ENCODE assay signal across 1 cellular context in genomic region chr15:95449229-95449628, GRCh38.
TF ChIP-seq lines count a peak whose summit lies in the region.

No MANE protein-coding gene starts in this region.

TF ChIP-seq in SK-N-SH treated with all-trans-retinoic acid at 6 μM for 48 hours, 23 proteins besides CTCF, POLR2A, EP300 and RAD21 (continued from another document):
- TF ChIP-seq ZNF8 (CRISPR knock-in tag; IDR thresholded peaks at IDR 0.05) (no peak), PPARA (CRISPR knock-in tag; IDR thresholded peaks at IDR 0.05; ENCODE audit: borderline replicate concordance) (no peak), TSHZ2 (CRISPR knock-in tag; IDR thresholded peaks at IDR 0.05) (no peak)
- TF ChIP-seq, protein P1, sequence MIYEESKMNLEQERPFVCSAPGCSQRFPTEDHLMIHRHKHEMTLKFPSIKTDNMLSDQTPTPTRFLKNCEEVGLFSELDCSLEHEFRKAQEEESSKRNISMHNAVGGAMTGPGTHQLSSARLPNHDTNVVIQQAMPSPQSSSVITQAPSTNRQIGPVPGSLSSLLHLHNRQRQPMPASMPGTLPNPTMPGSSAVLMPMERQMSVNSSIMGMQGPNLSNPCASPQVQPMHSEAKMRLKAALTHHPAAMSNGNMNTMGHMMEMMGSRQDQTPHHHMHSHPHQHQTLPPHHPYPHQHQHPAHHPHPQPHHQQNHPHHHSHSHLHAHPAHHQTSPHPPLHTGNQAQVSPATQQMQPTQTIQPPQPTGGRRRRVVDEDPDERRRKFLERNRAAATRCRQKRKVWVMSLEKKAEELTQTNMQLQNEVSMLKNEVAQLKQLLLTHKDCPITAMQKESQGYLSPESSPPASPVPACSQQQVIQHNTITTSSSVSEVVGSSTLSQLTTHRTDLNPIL (CRISPR knock-in tag; IDR thresholded peaks at IDR 0.05; ENCODE audit: low read depth), result no peak
